8 cellular contexts compared by ENCODE assay signal in the genomic region with DNA sequence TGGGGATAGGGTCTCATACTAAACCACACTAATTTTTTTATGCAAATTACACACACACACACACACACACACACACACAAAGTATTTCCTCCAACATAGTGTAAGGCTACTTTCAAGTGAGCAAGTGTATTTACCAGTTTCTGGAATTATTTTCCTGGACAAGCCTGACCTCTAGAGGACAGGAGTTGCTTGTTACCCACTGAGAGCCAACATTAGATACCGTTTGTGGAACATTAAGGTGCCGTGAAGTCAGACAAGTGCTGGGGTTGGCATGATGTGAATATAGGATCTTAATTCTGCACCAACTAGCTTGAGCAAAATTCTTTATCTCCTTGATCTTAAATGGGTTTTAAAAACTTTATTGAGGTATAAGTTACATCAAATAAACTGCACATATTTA. TPM values are rescaled to one million over a fixed set of nuclear protein-coding genes. Genes with fewer than 3 reads are reported as not detected.
A peak's percentile ranks its signal among the peaks of the same experiment; 100 is the strongest.
DNase-seq lines count a peak whose midpoint lies in the region; ATAC-seq and TF ChIP-seq lines count a peak whose summit lies in the region.

No MANE protein-coding gene starts in this region.

- no peak overlapping the region for H3K4me3 ChIP-seq in WERI-Rb-1 (ENCODE audit: low read depth, low read length)
- H3K4me3 ChIP-seq in aorta (ENCODE audit: low read length in 2 of 2) = no peak overlapping the region

- ATAC-seq in GM21825 (IDR thresholded peaks at IDR 0.05; ENCODE audit: unreplicated experiment) = peak; percentile 64
- peak; percentile 52 for ATAC-seq in aorta (ENCODE audit: low FRiP score)

- no peaks in the 10 kb centered on the region for H3K4me1 ChIP-seq in aorta (ENCODE audit: control insufficient read depth in 1 of 2, insufficient read depth in 2 of 2, low read length in 2 of 2)

- no peak overlapping the region for H3K27ac ChIP-seq in WERI-Rb-1
- H3K27ac ChIP-seq in aorta (ENCODE audit: low read depth in 1 of 2, low read length in 2 of 2) = no peak overlapping the region

- DNase-seq in ELR (ENCODE audit: low read depth) = peak; percentile 82
- peak; percentile 44 for DNase-seq in NCI-H128 (lab: John Stamatoyannopoulos, UW; ENCODE audit: unreplicated experiment)
- DNase-seq in WERI-Rb-1 = peak; percentile 44
- peak; percentile 63 for DNase-seq in inferior parietal cortex (ENCODE audit: extremely low spot score)
- no peak for DNase-seq in aorta
- no peak for DNase-seq in activated CD4-positive, alpha-beta T cell treated with anti-CD3 and anti-CD28 coated beads for 1 hour
- DNase-seq in T1000 (lab: John Stamatoyannopoulos, UW) = no peak

- H3K36me3 ChIP-seq in WERI-Rb-1 = no peaks in the 10 kb centered on the region
- no peaks in the 10 kb centered on the region for H3K36me3 ChIP-seq in aorta (ENCODE audit: control insufficient read depth in 1 of 2, insufficient read depth in 2 of 2, low read length in 1 of 2)

- H3K27me3 ChIP-seq in WERI-Rb-1 (ENCODE audit: insufficient read depth, low read depth, severe bottlenecking) (no peaks in the 10 kb centered on the region), aorta (ENCODE audit: control insufficient read depth in 1 of 2, insufficient read depth in 2 of 2, low read length in 1 of 2) (no peaks in the 10 kb centered on the region)

- H3K9me3 ChIP-seq in WERI-Rb-1 (ENCODE audit: severe bottlenecking) (no peaks in the 10 kb centered on the region), aorta (ENCODE audit: control insufficient read depth, low read length) (no peaks in the 10 kb centered on the region)

- 0 to 3% methylated on average over 2 of the region's 2 CpGs for WGBS in aorta, 2 donors

- peak; percentile 69 for TF ChIP-seq CTCF in WERI-Rb-1 (IDR thresholded peaks at IDR 0.05; ENCODE audit: low read depth, low read length)

- intact Hi-C loops in aorta (cut with DNase I) = loop anchor here (5.0 to 10.0 kb wide), 3 partner anchors 87 to 326 kb away; no protein-coding TSS in a partner anchor

RNA-seq across cellular contexts. Expression of a gene that starts 39.3 kb away (rescaled TPM):
- total RNA-seq in aorta = 1 to 10 TPM in 1 of 2 donors, under 1 TPM in 1; 0.27 to 2.0 TPM
- under 1 TPM; 0.25 to 0.97 TPM for polyA plus RNA-seq in aorta

RNA-seq across cellular contexts. Expression of a gene that starts 59.6 kb away (rescaled TPM):
- not detected for total RNA-seq in aorta
- not detected for polyA plus RNA-seq in aorta

Comparison
In these comparisons a context has a peak if more than half of its experiments do, and no peak if none do; other contexts are left out.
1. DNase-seq: peak in ELR (single experiment), NCI-H128 (single experiment), WERI-Rb-1 (single experiment) and inferior parietal cortex (single experiment); none in aorta (0 of 2), activated CD4-positive, alpha-beta T cell treated with anti-CD3 and anti-CD28 coated beads for 1 hour (single experiment) and T1000 (single experiment).